In the genomic region with DNA sequence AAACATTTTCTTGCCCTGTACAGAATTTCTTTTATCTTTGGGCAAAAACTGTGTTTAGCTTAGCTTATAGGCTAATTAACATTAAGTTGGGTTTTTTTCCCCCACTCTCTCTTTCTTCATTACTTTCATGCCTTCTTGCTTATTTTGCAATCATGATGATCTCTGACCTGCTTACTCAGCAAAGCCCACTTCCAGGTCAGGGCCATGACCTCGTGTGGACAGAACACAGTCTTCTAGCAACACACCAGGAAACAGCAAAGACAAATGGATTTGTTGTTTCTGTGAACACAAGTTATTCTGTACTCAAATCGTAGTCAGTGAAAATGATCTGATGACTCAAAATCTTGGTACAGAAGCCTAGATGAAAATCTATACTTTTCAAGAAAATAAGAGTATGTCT, we compare ENCODE assay signal across 1 cellular context.
TF ChIP-seq lines count a peak whose summit lies in the region.

No MANE protein-coding gene starts in this region.

TF ChIP-seq in HepG2, 621 proteins besides CTCF, POLR2A, EP300 and RAD21 (continued from another document and continues in another):
- TF ChIP-seq, protein P1, sequence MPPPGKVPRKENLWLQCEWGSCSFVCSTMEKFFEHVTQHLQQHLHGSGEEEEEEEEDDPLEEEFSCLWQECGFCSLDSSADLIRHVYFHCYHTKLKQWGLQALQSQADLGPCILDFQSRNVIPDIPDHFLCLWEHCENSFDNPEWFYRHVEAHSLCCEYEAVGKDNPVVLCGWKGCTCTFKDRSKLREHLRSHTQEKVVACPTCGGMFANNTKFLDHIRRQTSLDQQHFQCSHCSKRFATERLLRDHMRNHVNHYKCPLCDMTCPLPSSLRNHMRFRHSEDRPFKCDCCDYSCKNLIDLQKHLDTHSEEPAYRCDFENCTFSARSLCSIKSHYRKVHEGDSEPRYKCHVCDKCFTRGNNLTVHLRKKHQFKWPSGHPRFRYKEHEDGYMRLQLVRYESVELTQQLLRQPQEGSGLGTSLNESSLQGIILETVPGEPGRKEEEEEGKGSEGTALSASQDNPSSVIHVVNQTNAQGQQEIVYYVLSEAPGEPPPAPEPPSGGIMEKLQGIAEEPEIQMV (CRISPR knock-in tag; IDR thresholded peaks at IDR 0.05; ENCODE audit: low read depth) = no peak
- TF ChIP-seq PHF8 (CRISPR knock-in tag; IDR thresholded peaks at IDR 0.05) (no peak), ZNF790 (CRISPR knock-in tag; IDR thresholded peaks at IDR 0.05; ENCODE audit: borderline replicate concordance) (no peak), KAT8 (CRISPR knock-in tag; IDR thresholded peaks at IDR 0.05) (peak; percentile 81), SOX6 (IDR thresholded peaks at IDR 0.05) (no peak), SOX6 (CRISPR knock-in tag; IDR thresholded peaks at IDR 0.05) (peak; percentile 96), ZNF3 (CRISPR knock-in tag; IDR thresholded peaks at IDR 0.05) (no peak), ZEB1 (IDR thresholded peaks at IDR 0.05; ENCODE audit: insufficient replicate concordance, low read depth) (no peak), RBM39 (IDR thresholded peaks at IDR 0.05; ENCODE audit: low read depth, low read length, poor library complexity, severe bottlenecking) (no peak), SAP130 (CRISPR knock-in tag; IDR thresholded peaks at IDR 0.05; ENCODE audit: low read depth) (peak; percentile 95), SMAD1 (CRISPR knock-in tag; IDR thresholded peaks at IDR 0.05; ENCODE audit: borderline replicate concordance, low read depth) (no peak), ZNF451 (CRISPR knock-in tag; IDR thresholded peaks at IDR 0.05) (no peak), XBP1 (CRISPR knock-in tag; IDR thresholded peaks at IDR 0.05) (no peak), SATB2 (CRISPR knock-in tag; IDR thresholded peaks at IDR 0.05) (no peak), MEIS2 (CRISPR knock-in tag; IDR thresholded peaks at IDR 0.05) (peak; percentile 69; the same call in 1 of the 2 replicates), ZNF83 (CRISPR knock-in tag; IDR thresholded peaks at IDR 0.05; ENCODE audit: borderline replicate concordance) (no peak), KDM6A (CRISPR knock-in tag; IDR thresholded peaks at IDR 0.05; ENCODE audit: low read depth) (peak; percentile 64; the same call in 1 of the 2 replicates), ZNF598 (CRISPR knock-in tag; IDR thresholded peaks at IDR 0.05; ENCODE audit: borderline replicate concordance) (no peak), ZBTB1 (CRISPR knock-in tag; IDR thresholded peaks at IDR 0.05; ENCODE audit: borderline replicate concordance) (no peak), ZFP36L2 (CRISPR knock-in tag; IDR thresholded peaks at IDR 0.05) (no peak), NR1H2 (CRISPR knock-in tag; IDR thresholded peaks at IDR 0.05; ENCODE audit: borderline replicate concordance, low read depth) (no peak), ZMYM4 (CRISPR knock-in tag; IDR thresholded peaks at IDR 0.05) (peak; percentile 95)
- TF ChIP-seq, protein P2, sequence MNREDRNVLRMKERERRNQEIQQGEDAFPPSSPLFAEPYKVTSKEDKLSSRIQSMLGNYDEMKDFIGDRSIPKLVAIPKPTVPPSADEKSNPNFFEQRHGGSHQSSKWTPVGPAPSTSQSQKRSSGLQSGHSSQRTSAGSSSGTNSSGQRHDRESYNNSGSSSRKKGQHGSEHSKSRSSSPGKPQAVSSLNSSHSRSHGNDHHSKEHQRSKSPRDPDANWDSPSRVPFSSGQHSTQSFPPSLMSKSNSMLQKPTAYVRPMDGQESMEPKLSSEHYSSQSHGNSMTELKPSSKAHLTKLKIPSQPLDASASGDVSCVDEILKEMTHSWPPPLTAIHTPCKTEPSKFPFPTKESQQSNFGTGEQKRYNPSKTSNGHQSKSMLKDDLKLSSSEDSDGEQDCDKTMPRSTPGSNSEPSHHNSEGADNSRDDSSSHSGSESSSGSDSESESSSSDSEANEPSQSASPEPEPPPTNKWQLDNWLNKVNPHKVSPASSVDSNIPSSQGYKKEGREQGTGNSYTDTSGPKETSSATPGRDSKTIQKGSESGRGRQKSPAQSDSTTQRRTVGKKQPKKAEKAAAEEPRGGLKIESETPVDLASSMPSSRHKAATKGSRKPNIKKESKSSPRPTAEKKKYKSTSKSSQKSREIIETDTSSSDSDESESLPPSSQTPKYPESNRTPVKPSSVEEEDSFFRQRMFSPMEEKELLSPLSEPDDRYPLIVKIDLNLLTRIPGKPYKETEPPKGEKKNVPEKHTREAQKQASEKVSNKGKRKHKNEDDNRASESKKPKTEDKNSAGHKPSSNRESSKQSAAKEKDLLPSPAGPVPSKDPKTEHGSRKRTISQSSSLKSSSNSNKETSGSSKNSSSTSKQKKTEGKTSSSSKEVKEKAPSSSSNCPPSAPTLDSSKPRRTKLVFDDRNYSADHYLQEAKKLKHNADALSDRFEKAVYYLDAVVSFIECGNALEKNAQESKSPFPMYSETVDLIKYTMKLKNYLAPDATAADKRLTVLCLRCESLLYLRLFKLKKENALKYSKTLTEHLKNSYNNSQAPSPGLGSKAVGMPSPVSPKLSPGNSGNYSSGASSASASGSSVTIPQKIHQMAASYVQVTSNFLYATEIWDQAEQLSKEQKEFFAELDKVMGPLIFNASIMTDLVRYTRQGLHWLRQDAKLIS (CRISPR knock-in tag; IDR thresholded peaks at IDR 0.05) = no peak
- TF ChIP-seq, protein P3, sequence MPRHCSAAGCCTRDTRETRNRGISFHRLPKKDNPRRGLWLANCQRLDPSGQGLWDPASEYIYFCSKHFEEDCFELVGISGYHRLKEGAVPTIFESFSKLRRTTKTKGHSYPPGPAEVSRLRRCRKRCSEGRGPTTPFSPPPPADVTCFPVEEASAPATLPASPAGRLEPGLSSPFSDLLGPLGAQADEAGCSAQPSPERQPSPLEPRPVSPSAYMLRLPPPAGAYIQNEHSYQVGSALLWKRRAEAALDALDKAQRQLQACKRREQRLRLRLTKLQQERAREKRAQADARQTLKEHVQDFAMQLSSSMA (CRISPR knock-in tag; IDR thresholded peaks at IDR 0.05) = no peak
- TF ChIP-seq, protein P4, sequence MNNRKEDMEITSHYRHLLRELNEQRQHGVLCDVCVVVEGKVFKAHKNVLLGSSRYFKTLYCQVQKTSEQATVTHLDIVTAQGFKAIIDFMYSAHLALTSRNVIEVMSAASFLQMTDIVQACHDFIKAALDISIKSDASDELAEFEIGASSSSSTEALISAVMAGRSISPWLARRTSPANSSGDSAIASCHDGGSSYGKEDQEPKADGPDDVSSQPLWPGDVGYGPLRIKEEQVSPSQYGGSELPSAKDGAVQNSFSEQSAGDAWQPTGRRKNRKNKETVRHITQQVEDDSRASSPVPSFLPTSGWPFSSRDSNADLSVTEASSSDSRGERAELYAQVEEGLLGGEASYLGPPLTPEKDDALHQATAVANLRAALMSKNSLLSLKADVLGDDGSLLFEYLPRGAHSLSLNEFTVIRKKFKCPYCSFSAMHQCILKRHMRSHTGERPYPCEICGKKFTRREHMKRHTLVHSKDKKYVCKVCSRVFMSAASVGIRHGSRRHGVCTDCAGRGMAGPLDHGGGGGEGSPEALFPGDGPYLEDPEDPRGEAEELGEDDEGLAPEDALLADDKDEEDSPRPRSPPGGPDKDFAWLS (CRISPR knock-in tag; IDR thresholded peaks at IDR 0.05; ENCODE audit: borderline replicate concordance) = no peak
- TF ChIP-seq, protein P5, sequence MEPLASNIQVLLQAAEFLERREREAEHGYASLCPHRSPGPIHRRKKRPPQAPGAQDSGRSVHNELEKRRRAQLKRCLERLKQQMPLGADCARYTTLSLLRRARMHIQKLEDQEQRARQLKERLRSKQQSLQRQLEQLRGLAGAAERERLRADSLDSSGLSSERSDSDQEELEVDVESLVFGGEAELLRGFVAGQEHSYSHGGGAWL (CRISPR knock-in tag; IDR thresholded peaks at IDR 0.05) = no peak
- TF ChIP-seq, protein P6, sequence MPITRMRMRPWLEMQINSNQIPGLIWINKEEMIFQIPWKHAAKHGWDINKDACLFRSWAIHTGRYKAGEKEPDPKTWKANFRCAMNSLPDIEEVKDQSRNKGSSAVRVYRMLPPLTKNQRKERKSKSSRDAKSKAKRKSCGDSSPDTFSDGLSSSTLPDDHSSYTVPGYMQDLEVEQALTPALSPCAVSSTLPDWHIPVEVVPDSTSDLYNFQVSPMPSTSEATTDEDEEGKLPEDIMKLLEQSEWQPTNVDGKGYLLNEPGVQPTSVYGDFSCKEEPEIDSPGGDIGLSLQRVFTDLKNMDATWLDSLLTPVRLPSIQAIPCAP (CRISPR knock-in tag; IDR thresholded peaks at IDR 0.05; ENCODE audit: low read depth) = no peak
- TF ChIP-seq, protein P7, sequence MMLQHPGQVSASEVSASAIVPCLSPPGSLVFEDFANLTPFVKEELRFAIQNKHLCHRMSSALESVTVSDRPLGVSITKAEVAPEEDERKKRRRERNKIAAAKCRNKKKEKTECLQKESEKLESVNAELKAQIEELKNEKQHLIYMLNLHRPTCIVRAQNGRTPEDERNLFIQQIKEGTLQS (CRISPR knock-in tag; IDR thresholded peaks at IDR 0.05) = peak; percentile 93
- TF ChIP-seq, protein P8, sequence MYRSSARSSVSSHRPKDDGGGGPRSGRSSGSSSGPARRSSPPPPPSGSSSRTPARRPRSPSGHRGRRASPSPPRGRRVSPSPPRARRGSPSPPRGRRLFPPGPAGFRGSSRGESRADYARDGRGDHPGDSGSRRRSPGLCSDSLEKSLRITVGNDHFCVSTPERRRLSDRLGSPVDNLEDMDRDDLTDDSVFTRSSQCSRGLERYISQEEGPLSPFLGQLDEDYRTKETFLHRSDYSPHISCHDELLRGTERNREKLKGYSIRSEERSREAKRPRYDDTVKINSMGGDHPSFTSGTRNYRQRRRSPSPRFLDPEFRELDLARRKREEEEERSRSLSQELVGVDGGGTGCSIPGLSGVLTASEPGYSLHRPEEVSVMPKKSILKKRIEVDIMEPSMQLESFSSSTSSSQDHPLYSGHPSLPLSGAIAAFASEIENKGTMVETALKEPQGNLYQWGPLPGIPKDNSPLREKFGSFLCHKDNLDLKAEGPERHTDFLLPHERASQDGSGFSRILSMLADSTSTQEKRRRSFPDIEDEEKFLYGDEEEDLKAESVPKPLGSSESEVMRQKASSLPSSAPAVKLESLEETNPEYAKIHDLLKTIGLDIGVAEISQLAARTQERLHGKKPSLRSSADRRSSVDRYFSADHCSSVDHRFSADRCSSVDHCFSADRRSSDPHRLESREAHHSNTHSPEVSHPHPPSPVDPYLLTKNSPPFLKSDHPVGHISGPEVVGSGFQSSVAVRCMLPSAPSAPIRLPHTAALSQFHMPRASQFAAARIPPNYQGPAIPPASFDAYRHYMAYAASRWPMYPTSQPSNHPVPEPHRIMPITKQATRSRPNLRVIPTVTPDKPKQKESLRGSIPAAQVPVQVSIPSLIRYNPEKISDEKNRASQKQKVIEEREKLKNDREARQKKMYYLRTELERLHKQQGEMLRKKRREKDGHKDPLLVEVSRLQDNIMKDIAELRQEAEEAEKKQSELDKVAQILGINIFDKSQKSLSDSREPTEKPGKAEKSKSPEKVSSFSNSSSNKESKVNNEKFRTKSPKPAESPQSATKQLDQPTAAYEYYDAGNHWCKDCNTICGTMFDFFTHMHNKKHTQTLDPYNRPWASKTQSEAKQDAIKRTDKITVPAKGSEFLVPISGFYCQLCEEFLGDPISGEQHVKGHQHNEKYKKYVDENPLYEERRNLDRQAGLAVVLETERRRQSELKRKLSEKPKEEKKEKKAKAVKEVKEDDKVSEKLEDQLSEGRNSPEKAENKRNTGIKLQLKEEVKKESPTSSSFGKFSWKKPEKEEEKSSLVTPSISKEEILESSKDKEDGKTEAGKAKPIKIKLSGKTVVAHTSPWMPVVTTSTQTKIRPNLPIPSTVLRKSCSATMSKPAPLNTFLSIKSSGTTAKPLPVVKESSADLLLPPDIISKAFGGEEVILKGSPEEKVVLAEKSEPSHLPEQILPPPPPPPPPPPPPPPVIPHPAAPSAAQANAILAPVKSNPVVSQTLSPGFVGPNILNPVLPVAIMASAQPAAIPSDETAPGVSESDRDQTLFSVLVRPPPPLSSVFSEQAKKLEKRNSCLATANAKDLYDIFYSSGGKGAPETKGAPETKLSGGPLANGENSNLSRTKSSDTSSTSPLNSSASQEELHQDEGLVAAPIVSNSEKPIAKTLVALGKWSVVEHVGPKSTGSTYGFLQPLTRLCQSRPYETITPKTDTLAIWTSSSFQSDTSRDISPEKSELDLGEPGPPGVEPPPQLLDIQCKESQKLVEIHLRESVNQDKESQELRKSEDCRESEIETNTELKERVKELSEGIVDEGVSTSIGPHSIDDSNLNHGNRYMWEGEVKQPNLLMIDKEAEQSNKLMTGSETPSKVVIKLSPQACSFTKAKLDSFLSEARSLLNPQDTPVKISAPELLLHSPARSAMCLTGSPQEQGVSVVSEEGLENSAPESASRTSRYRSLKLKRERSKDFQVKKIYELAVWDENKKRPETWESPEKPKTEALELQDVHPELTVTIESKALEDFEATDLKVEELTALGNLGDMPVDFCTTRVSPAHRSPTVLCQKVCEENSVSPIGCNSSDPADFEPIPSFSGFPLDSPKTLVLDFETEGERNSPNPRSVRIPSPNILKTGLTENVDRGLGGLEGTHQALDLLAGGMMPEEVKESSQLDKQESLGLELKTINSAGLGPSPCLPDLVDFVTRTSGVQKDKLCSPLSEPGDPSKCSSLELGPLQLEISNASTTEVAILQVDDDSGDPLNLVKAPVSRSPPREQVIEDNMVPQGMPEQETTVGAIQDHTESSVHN (CRISPR knock-in tag; IDR thresholded peaks at IDR 0.05) = no peak
- TF ChIP-seq, protein P9, sequence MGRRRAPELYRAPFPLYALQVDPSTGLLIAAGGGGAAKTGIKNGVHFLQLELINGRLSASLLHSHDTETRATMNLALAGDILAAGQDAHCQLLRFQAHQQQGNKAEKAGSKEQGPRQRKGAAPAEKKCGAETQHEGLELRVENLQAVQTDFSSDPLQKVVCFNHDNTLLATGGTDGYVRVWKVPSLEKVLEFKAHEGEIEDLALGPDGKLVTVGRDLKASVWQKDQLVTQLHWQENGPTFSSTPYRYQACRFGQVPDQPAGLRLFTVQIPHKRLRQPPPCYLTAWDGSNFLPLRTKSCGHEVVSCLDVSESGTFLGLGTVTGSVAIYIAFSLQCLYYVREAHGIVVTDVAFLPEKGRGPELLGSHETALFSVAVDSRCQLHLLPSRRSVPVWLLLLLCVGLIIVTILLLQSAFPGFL (CRISPR knock-in tag; IDR thresholded peaks at IDR 0.05) = no peak
